In the genomic region with DNA sequence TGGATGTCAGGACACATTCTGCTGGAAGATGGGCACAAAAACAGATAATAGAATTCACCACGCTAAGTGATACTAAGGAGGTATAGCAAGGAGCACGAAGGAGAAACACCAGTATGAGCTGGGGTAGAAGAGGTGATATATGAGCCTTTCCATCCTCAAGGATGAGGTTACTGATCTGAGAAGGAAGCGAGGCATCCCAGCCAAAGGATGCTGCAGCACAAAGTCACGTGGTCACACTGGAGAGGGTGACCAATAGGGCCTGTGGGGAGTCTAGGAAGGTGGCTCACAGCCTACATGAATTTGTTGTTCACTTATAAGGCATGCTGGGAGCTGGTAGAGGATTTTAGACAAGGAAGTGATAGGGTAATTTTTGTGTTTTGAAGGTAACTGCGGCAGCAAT, we compare ENCODE assay signal across 15 cellular contexts. TPM values are rescaled to one million over a fixed set of nuclear protein-coding genes. Genes with fewer than 3 reads are reported as not detected.
DNase-seq lines count a peak whose midpoint lies in the region; ATAC-seq and TF ChIP-seq lines count a peak whose summit lies in the region.
"Had no signal": no experiment of that assay in that cellular context is flagged by ENCODE, and none has a peak within 500 bp of the region (broad histone marks: within the 10 kb centered on the region; RNA-seq: fewer than 3 reads in every experiment).

No MANE protein-coding gene starts in this region.

- 86 to 98% methylated on average over 4 to 5 of the region's 5 CpGs for WGBS in gastroesophageal sphincter (ENCODE audit: low coverage in 1 of 2), 2 donors

- H3K36me3 ChIP-seq in ACC112 (ENCODE audit: insufficient read depth, low read length) (peaks cover 3% of the 10 kb centered on the region; the same call in 1 of the 2 replicates), GM23338 (ENCODE audit: insufficient read depth) (peaks cover 16% of the 10 kb centered on the region; the same call in 1 of the 2 replicates), SU-DHL-6 (ENCODE audit: low read length) (no peaks in the 10 kb centered on the region; the same call in 1 of the 2 replicates), gastroesophageal sphincter (no peaks in the 10 kb centered on the region)
- H3K36me3 ChIP-seq: cardiac muscle cell, heart right ventricle, upper lobe of left lung had no signal

- peaks cover 11% of the 10 kb centered on the region; the same call in 2 of the 3 replicates for H3K9me3 Mint-ChIP-seq in GM23338

- peak overlapping the region; percentile 98 for H3K4me3 ChIP-seq in ACC112 (ENCODE audit: low read depth, low read length)
- peak overlapping the region; percentile 95 for H3K4me3 ChIP-seq in GM23338
- H3K4me3 ChIP-seq in SU-DHL-6 (ENCODE audit: insufficient read depth, low read length, poor library complexity, severe bottlenecking) = peak overlapping the region; percentile 89
- H3K4me3 ChIP-seq in fibroblast of the aortic adventitia (ENCODE audit: low read depth, low read length) = peak overlapping the region; percentile 91
- no peak overlapping the region for H3K4me3 ChIP-seq in gastroesophageal sphincter

- H4K20me1 ChIP-seq in GM23338 (replicated peaks; ENCODE audit: insufficient read depth) = peaks cover 32% of the 10 kb centered on the region
- no peaks in the 10 kb centered on the region for H4K20me1 ChIP-seq in SU-DHL-6 (ENCODE audit: low read depth, low read length)

- H3K9ac ChIP-seq in SU-DHL-6 (ENCODE audit: low read length) = peak overlapping the region; percentile 85

- H3K79me2 ChIP-seq in ACC112 (ENCODE audit: control insufficient read depth, insufficient read depth, low read length, unreplicated experiment) (peaks cover 46% of the 10 kb centered on the region), GM23338 (replicated peaks; ENCODE audit: insufficient read depth) (peaks cover 62% of the 10 kb centered on the region), SU-DHL-6 (ENCODE audit: insufficient read depth, low read length) (peaks cover 50% of the 10 kb centered on the region)

- no peaks in the 10 kb centered on the region for H3K9me3 ChIP-seq in SU-DHL-6 (ENCODE audit: insufficient read depth, low read length)
- peaks cover 0 to under 1% (median 0%) of the 10 kb centered on the region in 3 donors for H3K9me3 ChIP-seq in gastroesophageal sphincter

- H3K4me1 Mint-ChIP-seq in GM23338 = peaks cover 15% of the 10 kb centered on the region

- H3K4me2 ChIP-seq in GM23338 (peak overlapping the region; percentile 97), SU-DHL-6 (ENCODE audit: low read depth, low read length, poor library complexity, severe bottlenecking) (peak overlapping the region; percentile 80)

- TF ChIP-seq CTCF in GM23338 (conservative IDR thresholded peaks at IDR 0.05; ENCODE audit: low read depth in 2 of 2) = no peak
- TF ChIP-seq CTCF in SU-DHL-6 (IDR thresholded peaks at IDR 0.05; ENCODE audit: insufficient read depth, low read length, poor library complexity, severe bottlenecking) = no peak
- no peak for TF ChIP-seq CTCF in fibroblast of the aortic adventitia (IDR thresholded peaks at IDR 0.05; ENCODE audit: insufficient read depth, low read length)
- no peak for TF ChIP-seq CTCF in gastroesophageal sphincter (IDR thresholded peaks at IDR 0.05)

- peaks cover 19% of the 10 kb centered on the region for H3K27me3 Mint-ChIP-seq in GM23338 (ENCODE audit: insufficient read depth, low read depth, poor library complexity)
- H3K27me3 Mint-ChIP-seq: naive B cell had no signal

- H3K27ac Mint-ChIP-seq in GM23338 = peak overlapping the region; percentile 9

- H3K4me1 ChIP-seq in ACC112 (ENCODE audit: control insufficient read depth, insufficient read depth, low read length, unreplicated experiment) (peaks cover 13% of the 10 kb centered on the region), GM23338 (ENCODE audit: insufficient read depth) (peaks cover 11% of the 10 kb centered on the region), gastroesophageal sphincter (peaks cover 0 to 10% (median 0%) of the 10 kb centered on the region in 3 donors)

- no peak for TF ChIP-seq POLR2A in gastroesophageal sphincter (IDR thresholded peaks at IDR 0.05)

- ATAC-seq in GM23338 = no peak
- ATAC-seq in gastroesophageal sphincter = no peak
- ATAC-seq in GM18868 (IDR thresholded peaks at IDR 0.05; ENCODE audit: unreplicated experiment) = no peak
- ATAC-seq: heart right ventricle had no signal

- peak overlapping the region; percentile 95 for H3K4me3 Mint-ChIP-seq in GM23338

- H3K9me2 ChIP-seq in GM23338 (ENCODE audit: insufficient read depth) (peaks cover 7% of the 10 kb centered on the region; the same call in 1 of the 2 replicates), SU-DHL-6 (replicated peaks; ENCODE audit: insufficient read depth, low read length) (no peaks in the 10 kb centered on the region)

- H3K36me3 Mint-ChIP-seq in GM23338 (ENCODE audit: low read depth) = peaks cover 32% of the 10 kb centered on the region

- H3F3A ChIP-seq in GM23338 (replicated peaks; ENCODE audit: low read depth) (peaks cover 8% of the 10 kb centered on the region), SU-DHL-6 (ENCODE audit: insufficient read depth) (no peaks in the 10 kb centered on the region)

- no peak for DNase-seq in GM23338 (ENCODE audit: low spot score)
- no peak for DNase-seq in fibroblast of the aortic adventitia (ENCODE audit: low read depth)
- no peak for DNase-seq in DMS 273 (lab: John Stamatoyannopoulos, UW; ENCODE audit: unreplicated experiment)
- DNase-seq in inferior parietal cortex (ENCODE audit: extremely low spot score) = no peak
- DNase-seq: DMS 273 treated with DMSO at 0.1 percent for 48 hours; heart right ventricle; naive B cell; NCI-H774; stimulated activated CD4-positive, alpha-beta T cell treated with anti-CD3 and anti-CD28 coated beads, Interleukin-4, amount 100 ng/mL, for 1 hour; upper lobe of left lung had no signal

- H2AFZ ChIP-seq in ACC112 (ENCODE audit: low read length, unreplicated experiment) (no peak overlapping the region), GM23338 (no peak overlapping the region), SU-DHL-6 (ENCODE audit: low read depth, low read length, severe bottlenecking) (no peak overlapping the region)

- H3K27ac ChIP-seq in ACC112 (ENCODE audit: low read depth, low read length) (no peak overlapping the region), GM23338 (ENCODE audit: low read depth) (peak overlapping the region; percentile 85), SU-DHL-6 (ENCODE audit: low read depth, low read length) (no peak overlapping the region), gastroesophageal sphincter (no peak overlapping the region)
- H3K27ac ChIP-seq: cardiac muscle cell, heart right ventricle, upper lobe of left lung had no signal

- TF ChIP-seq EP300 in gastroesophageal sphincter (IDR thresholded peaks at IDR 0.05) = no peak

- no peaks in the 10 kb centered on the region for H3K27me3 ChIP-seq in ACC112 (ENCODE audit: insufficient read depth, low read length)
- no peaks in the 10 kb centered on the region for H3K27me3 ChIP-seq in GM23338 (ENCODE audit: insufficient read depth)
- H3K27me3 ChIP-seq in SU-DHL-6 (ENCODE audit: low read length) = no peaks in the 10 kb centered on the region
- H3K27me3 ChIP-seq in gastroesophageal sphincter = no peaks in the 10 kb centered on the region
- H3K27me3 ChIP-seq: cardiac muscle cell, heart right ventricle, upper lobe of left lung had no signal

TF ChIP-seq in GM23338, 12 proteins besides CTCF, POLR2A, EP300 and RAD21 (continues in another document):
- TF ChIP-seq JUNB (IDR thresholded peaks at IDR 0.05; ENCODE audit: unreplicated experiment) (no peak), EZH2 (IDR thresholded peaks at IDR 0.05; ENCODE audit: low read depth, unreplicated experiment) (no peak), ZNF114 (CRISPR knock-in tag; IDR thresholded peaks at IDR 0.05) (no peak), EZH2phosphoT487 (IDR thresholded peaks at IDR 0.05; ENCODE audit: unreplicated experiment) (no peak), NANOG (IDR thresholded peaks at IDR 0.05; ENCODE audit: borderline replicate concordance) (no peak)
- TF ChIP-seq, protein P1, sequence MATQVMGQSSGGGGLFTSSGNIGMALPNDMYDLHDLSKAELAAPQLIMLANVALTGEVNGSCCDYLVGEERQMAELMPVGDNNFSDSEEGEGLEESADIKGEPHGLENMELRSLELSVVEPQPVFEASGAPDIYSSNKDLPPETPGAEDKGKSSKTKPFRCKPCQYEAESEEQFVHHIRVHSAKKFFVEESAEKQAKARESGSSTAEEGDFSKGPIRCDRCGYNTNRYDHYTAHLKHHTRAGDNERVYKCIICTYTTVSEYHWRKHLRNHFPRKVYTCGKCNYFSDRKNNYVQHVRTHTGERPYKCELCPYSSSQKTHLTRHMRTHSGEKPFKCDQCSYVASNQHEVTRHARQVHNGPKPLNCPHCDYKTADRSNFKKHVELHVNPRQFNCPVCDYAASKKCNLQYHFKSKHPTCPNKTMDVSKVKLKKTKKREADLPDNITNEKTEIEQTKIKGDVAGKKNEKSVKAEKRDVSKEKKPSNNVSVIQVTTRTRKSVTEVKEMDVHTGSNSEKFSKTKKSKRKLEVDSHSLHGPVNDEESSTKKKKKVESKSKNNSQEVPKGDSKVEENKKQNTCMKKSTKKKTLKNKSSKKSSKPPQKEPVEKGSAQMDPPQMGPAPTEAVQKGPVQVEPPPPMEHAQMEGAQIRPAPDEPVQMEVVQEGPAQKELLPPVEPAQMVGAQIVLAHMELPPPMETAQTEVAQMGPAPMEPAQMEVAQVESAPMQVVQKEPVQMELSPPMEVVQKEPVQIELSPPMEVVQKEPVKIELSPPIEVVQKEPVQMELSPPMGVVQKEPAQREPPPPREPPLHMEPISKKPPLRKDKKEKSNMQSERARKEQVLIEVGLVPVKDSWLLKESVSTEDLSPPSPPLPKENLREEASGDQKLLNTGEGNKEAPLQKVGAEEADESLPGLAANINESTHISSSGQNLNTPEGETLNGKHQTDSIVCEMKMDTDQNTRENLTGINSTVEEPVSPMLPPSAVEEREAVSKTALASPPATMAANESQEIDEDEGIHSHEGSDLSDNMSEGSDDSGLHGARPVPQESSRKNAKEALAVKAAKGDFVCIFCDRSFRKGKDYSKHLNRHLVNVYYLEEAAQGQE (IDR thresholded peaks at IDR 0.05; ENCODE audit: unreplicated experiment) = no peak

RNA-seq across cellular contexts. Expression of a gene that starts 1.4 kb away (rescaled TPM):
- total RNA-seq in GM23338 (2014; rRNA removed; shearing (Covaris generic)) = 62.5 and 65.4 TPM in 2 replicates
- 31.7 and 32.0 TPM in 2 replicates for polyA plus RNA-seq in GM23338 (2016; fragmentation: Nextera tagmentation; extraction: Ambion mirVana)
- 7.9 and 15.9 TPM in 2 replicates for total RNA-seq in fibroblast of the aortic adventitia (ENCODE audit: low replicate concordance)
- total RNA-seq in gastroesophageal sphincter = 1 to 10 TPM in 2 of 4 donors, under 1 TPM in 1, not detected in 1; 0.31 to 1.2 (median 1.2) TPM

RNA-seq across cellular contexts. Expression of a gene that starts 18.3 kb away (rescaled TPM):
- 57.8 and 63.8 TPM in 2 replicates for total RNA-seq in GM23338 (2014; rRNA removed; shearing (Covaris generic))
- 40.2 and 40.8 TPM in 2 replicates for polyA plus RNA-seq in GM23338 (2016; fragmentation: Nextera tagmentation; extraction: Ambion mirVana)
- total RNA-seq in fibroblast of the aortic adventitia (ENCODE audit: low replicate concordance) = 24.0 and 25.9 TPM in 2 replicates
- 10 to 100 TPM; 19.2 to 45.9 (median 39.3) TPM for total RNA-seq in gastroesophageal sphincter

Comparison
In these comparisons a context has a peak if more than half of its experiments do, and no peak if none do; other contexts are left out.
1. H3K4me3 ChIP-seq: peak in ACC112 (single experiment), GM23338 (single experiment), SU-DHL-6 (single experiment) and fibroblast of the aortic adventitia (single experiment); none in gastroesophageal sphincter (0 of 2).